Comparison of ENCODE assay signal across 16 cellular contexts in the genomic region with DNA sequence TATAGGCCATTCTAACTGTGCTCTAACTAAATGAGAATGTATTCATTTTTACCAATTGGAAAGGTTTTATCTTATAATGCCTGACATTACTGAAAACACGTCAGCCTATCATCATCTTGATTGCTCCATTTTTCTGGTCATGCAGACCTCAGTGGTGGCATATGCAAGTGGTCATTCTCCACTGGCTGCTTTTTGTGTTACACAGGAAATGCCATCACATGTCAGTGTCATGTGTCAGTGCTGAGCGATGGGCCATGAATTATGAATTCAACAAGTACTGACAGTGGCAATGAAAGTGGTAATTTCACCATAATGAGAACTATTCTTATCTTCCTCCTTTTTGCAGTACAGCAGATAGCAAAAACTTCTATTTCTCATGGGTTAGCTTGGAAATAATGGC.
"Had no signal": no experiment of that assay in that cellular context is flagged by ENCODE, and none has a peak within 500 bp of the region (broad histone marks: within the 10 kb centered on the region; RNA-seq: fewer than 3 reads in every experiment).

No MANE protein-coding gene starts in this region.

- H3K36me3 ChIP-seq: left lung, thoracic aorta, upper lobe of right lung had no signal

- H3K9me3 ChIP-seq: left lung, thoracic aorta, upper lobe of right lung had no signal

- H3K36me3 Mint-ChIP-seq: activated naive CD4-positive, alpha-beta T cell treated with anti-CD3 and anti-CD28 coated beads, Interleukin-2, amount 50 U/mL, for 24 hours; stimulated activated naive B cell treated with anti-CD40 and anti-IgM and Interleukin-4, amounts not matched to agents 10 μg/mL and 1 μg/mL and 100 μg/mL, for 72 hours had no signal

- H3K4me3 ChIP-seq: breast epithelium, left lung, thoracic aorta, upper lobe of right lung had no signal

- H3K27ac Mint-ChIP-seq: activated naive CD4-positive, alpha-beta T cell treated with anti-CD3 and anti-CD28 coated beads, Interleukin-2, amount 50 U/mL, for 24 hours; progenitor cell of endocrine pancreas; stimulated activated naive B cell treated with anti-CD40 and anti-IgM and Interleukin-4, amounts not matched to agents 10 μg/mL and 1 μg/mL and 100 μg/mL, for 72 hours had no signal

- H3K27me3 Mint-ChIP-seq: activated naive CD4-positive, alpha-beta T cell treated with anti-CD3 and anti-CD28 coated beads, Interleukin-2, amount 50 U/mL, for 24 hours; stimulated activated naive B cell treated with anti-CD40 and anti-IgM and Interleukin-4, amounts not matched to agents 10 μg/mL and 1 μg/mL and 100 μg/mL, for 72 hours had no signal

- H3K4me1 ChIP-seq: breast epithelium, left lung, upper lobe of right lung had no signal

- H3K4me3 Mint-ChIP-seq: activated naive CD4-positive, alpha-beta T cell treated with anti-CD3 and anti-CD28 coated beads, Interleukin-2, amount 50 U/mL, for 24 hours; neural crest cell; stimulated activated naive B cell treated with anti-CD40 and anti-IgM and Interleukin-4, amounts not matched to agents 10 μg/mL and 1 μg/mL and 100 μg/mL, for 72 hours had no signal

- H3K27ac ChIP-seq: breast epithelium, left lung, thoracic aorta, upper lobe of right lung had no signal

- H3K9me3 Mint-ChIP-seq: neural crest cell had no signal

- DNase-seq: activated CD4-positive, alpha-beta T cell treated with anti-CD3 and anti-CD28 coated beads, Interleukin-2, amount 50 U/mL, for 1 hour; activated CD4-positive, CD25-positive, alpha-beta regulatory T cell treated with anti-CD3 and anti-CD28 coated beads, Interleukin-2, amount 50 U/mL, for 72 hours; activated gamma-delta T cell; cerebellar nuclear complex; cortex of kidney; effector CD4-positive, alpha-beta T cell; head of caudate nucleus; kidney; left lung; stimulated activated naive B cell treated with anti-CD40 and anti-IgM and Interleukin-4, amounts not matched to agents 10 μg/mL and 1 μg/mL and 100 μg/mL, for 72 hours; upper lobe of right lung had no signal

- H3K27me3 ChIP-seq: breast epithelium, left lung, upper lobe of right lung had no signal

- H3K4me1 Mint-ChIP-seq: activated naive CD4-positive, alpha-beta T cell treated with anti-CD3 and anti-CD28 coated beads, Interleukin-2, amount 50 U/mL, for 24 hours; neural crest cell; stimulated activated naive B cell treated with anti-CD40 and anti-IgM and Interleukin-4, amounts not matched to agents 10 μg/mL and 1 μg/mL and 100 μg/mL, for 72 hours had no signal

- ATAC-seq: left lung; stimulated activated naive B cell treated with anti-CD40 and anti-IgM and Interleukin-4, amounts not matched to agents 10 μg/mL and 1 μg/mL and 100 μg/mL, for 72 hours; upper lobe of right lung had no signal
